29 cellular contexts compared by ENCODE assay signal in the genomic region with DNA sequence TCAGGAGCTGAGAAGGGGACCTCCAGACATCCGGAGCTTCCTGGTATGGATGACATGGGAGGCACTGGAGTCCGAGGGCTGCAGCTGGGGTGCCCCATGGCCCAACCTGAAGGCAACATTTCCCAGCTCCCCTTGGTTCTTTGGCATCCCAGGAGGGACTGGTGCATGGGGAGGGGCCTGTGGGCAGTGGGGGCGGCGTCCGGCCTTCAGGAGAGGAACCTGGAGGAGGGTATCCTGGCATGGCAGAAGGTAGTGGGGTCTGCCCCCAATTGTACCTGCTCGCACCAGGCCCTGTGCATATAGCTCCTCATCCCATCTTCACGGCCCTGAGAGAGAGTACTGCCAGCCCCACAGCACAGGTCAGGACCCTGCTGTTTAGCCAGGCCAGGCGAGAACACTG. TPM values are rescaled to one million over a fixed set of nuclear protein-coding genes. Genes with fewer than 3 reads are reported as not detected.
"Had no signal": no experiment of that assay in that cellular context is flagged by ENCODE, and none has a peak within 500 bp of the region (broad histone marks: within the 10 kb centered on the region; RNA-seq: fewer than 3 reads in every experiment).

No MANE protein-coding gene starts in this region.

- DNase-seq: Karpas-422, MM.1S, NCI-H1092, NCI-H1105, NCI-H1417 treated with DMSO at 0.1 percent for 48 hours, NCI-H1436 treated with DMSO at 0.1 percent for 48 hours, NCI-H1694 treated with DMSO at 0.1 percent for 48 hours, NCI-H187 treated with DMSO at 0.1 percent for 48 hours, NCI-H2029, NCI-H2081, NCI-H2171 treated with DMSO at 0.1 percent for 48 hours, NCI-H2227 treated with DMSO at 0.1 percent for 48 hours, NCI-H345, NCI-H446, NCI-H510A treated with DMSO at 0.1 percent for 48 hours, NCI-H524 treated with DMSO at 0.1 percent for 48 hours, NCI-H526 treated with DMSO at 0.1 percent for 48 hours, NCI-H774, OCI-M1, PC-3, Peyer's patch, RPMI8226, SHP77, SIG-M5, SJCRH30, T-cell had no signal

- H3K27ac ChIP-seq: Peyer's patch, SJCRH30, SK-N-MC had no signal

- H3K9me3 ChIP-seq: Peyer's patch, SJCRH30 had no signal

- ATAC-seq: PC-3, SK-N-SH treated with all-trans-retinoic acid at 6 μM for 48 hours, T-cell had no signal

- H3K36me3 ChIP-seq: Peyer's patch, SJCRH30 had no signal

- H3K4me3 ChIP-seq: Peyer's patch, SJCRH30, SK-N-MC had no signal

- H3K4me1 ChIP-seq: Peyer's patch had no signal

RNA-seq across cellular contexts. Expression of a gene that starts 11.9 kb away (rescaled TPM):
- total RNA-seq: MCF 10A, SJCRH30 had no signal
